Comparison of ENCODE assay signal across 9 cellular contexts in genomic region chr3:111861396-111861795, GRCh38. TPM values are rescaled to one million over a fixed set of nuclear protein-coding genes. Genes with fewer than 3 reads are reported as not detected.
DNase-seq lines count a peak whose midpoint lies in the region; ATAC-seq and TF ChIP-seq lines count a peak whose summit lies in the region.
"Had no signal": no experiment of that assay in that cellular context is flagged by ENCODE, and none has a peak within 500 bp of the region (broad histone marks: within the 10 kb centered on the region; RNA-seq: fewer than 3 reads in every experiment).

No MANE protein-coding gene starts in this region.

- TF ChIP-seq CTCF in cardiac muscle cell (IDR thresholded peaks at IDR 0.05; ENCODE audit: low read depth, low read length) (no peak), lower lobe of right lung (IDR thresholded peaks at IDR 0.05) (no peak), upper lobe of right lung (IDR thresholded peaks at IDR 0.05) (no peak)

- peak overlapping the region; percentile 69 for H3K27ac ChIP-seq in cardiac muscle cell
- peak overlapping the region; percentile 93 for H3K27ac ChIP-seq in lower lobe of right lung
- peak overlapping the region; percentile 95 for H3K27ac ChIP-seq in upper lobe of right lung

- peaks cover 44% of the 10 kb centered on the region for H3K4me1 ChIP-seq in cardiac muscle cell (ENCODE audit: low read depth)
- H3K4me1 ChIP-seq in lower lobe of right lung, result peaks cover 41% of the 10 kb centered on the region
- peaks cover 33% of the 10 kb centered on the region for H3K4me1 ChIP-seq in upper lobe of right lung

- ATAC-seq in left ventricle myocardium superior (no peak), lower lobe of right lung (no peak), upper lobe of right lung (no peak), GM21526 (IDR thresholded peaks at IDR 0.05; ENCODE audit: low FRiP score, unreplicated experiment) (no peak)

- H3K9me3 ChIP-seq in cardiac muscle cell (ENCODE audit: low read depth) (no peaks in the 10 kb centered on the region), lower lobe of right lung (no peaks in the 10 kb centered on the region), upper lobe of right lung (no peaks in the 10 kb centered on the region)

- no peak for DNase-seq in cardiac muscle cell (ENCODE audit: low read depth in 1 of 2, low spot score in 1 of 2)
- no peak for DNase-seq in left ventricle myocardium superior
- DNase-seq in astrocyte of the hippocampus (ENCODE audit: low read depth, low spot score), result peak; percentile 51
- DNase-seq in lower lobe of right lung, result no peak
- no peak for DNase-seq in upper lobe of right lung
- DNase-seq in SW480 (ENCODE audit: low spot score), result no peak
- DNase-seq in SIG-M5 (lab: John Stamatoyannopoulos, UW), result no peak
- DNase-seq: stimulated activated CD4-positive, alpha-beta T cell treated with anti-CD3 and anti-CD28 coated beads, Interleukin-2, amount 100 ng/mL, for 48 hours had no signal

- no peaks in the 10 kb centered on the region for H3K27me3 ChIP-seq in cardiac muscle cell
- H3K27me3 ChIP-seq in lower lobe of right lung (ENCODE audit: low read depth), result no peaks in the 10 kb centered on the region
- no peaks in the 10 kb centered on the region for H3K27me3 ChIP-seq in upper lobe of right lung

- intact Hi-C loops in left ventricle myocardium superior (cut with micrococcal nuclease), result loop anchor here (2.0 to 5.0 kb wide), 2 partner anchors 124 to 145 kb away; no protein-coding TSS in a partner anchor
- intact Hi-C loops in lower lobe of right lung (cut with DNase I), result no loop called here
- intact Hi-C loops in upper lobe of right lung (cut with DNase I), result loop anchor here (5.0 to 10.0 kb wide), 3 partner anchors 53 to 144 kb away; no protein-coding TSS in a partner anchor

- H3K36me3 ChIP-seq in cardiac muscle cell (no peaks in the 10 kb centered on the region), lower lobe of right lung (no peaks in the 10 kb centered on the region), upper lobe of right lung (no peaks in the 10 kb centered on the region)

- H3K4me3 ChIP-seq in cardiac muscle cell (peak overlapping the region; percentile 64), lower lobe of right lung (peak overlapping the region; percentile 73), upper lobe of right lung (peak overlapping the region; percentile 75)

RNA-seq across cellular contexts. Expression of gene PHLDB2, which starts 2.3 kb away (rescaled TPM):
- total RNA-seq in cardiac muscle cell (11.2 and 27.2 TPM in 2 replicates), left ventricle myocardium superior (128 TPM), lower lobe of right lung (33.6 TPM), upper lobe of right lung (60.8 TPM)
- polyA plus RNA-seq in cardiac muscle cell, result 11.3 and 24.4 TPM in 2 replicates
